Comparison of ENCODE assay signal across 1 cellular context in the genomic region with DNA sequence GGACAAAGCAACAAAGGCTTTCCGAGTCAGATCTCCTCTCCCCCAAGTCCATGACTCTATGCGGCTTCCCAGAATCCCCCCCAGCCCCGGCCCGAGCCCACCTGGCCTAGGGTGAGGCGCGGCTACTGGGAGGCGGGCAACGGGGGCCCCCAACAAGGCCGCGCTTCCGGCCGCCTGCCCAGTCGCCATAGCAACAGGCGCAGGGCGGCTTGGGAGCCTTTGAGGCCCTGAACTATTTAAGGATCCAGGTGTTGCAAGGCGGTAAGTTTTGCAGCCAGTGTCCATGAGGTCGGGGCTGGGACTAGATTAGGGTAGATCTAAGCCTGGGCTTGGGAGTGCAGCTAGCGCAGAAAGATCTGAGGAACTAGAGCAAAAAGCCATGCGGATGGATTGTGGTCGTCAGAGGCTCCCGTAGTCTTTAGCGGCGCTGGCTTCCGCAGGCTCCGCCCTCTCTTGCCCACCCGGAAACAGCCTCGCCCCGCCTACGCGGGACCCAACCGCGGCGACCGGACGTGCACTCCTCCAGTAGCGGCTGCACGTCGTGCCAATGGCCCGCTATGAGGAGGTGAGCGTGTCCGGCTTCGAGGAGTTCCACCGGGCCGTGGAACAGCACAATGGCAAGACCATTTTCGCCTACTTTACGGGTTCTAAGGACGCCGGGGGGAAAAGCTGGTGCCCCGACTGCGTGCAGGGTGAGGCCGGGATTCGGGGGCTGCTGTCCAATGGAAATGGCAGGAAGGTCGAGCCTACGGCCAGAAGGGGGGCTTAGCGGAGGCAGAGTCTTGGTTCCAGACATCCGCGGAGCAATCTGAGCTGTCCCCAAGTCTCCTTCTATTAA.
TF ChIP-seq lines count a peak whose summit lies in the region.

KIAA0753 (minus strand) TSS at position 176 of the 838 bp plus-strand sequence. CDS start 5,608 bp downstream, outside the sequence.
TXNDC17 (plus strand) TSS at position 525 of the 838 bp plus-strand sequence; CDS start at position 548, 23 bp downstream.

TF ChIP-seq in HepG2, 621 proteins besides CTCF, POLR2A, EP300 and RAD21 (continued from another document and continues in another):
- TF ChIP-seq, protein P1, sequence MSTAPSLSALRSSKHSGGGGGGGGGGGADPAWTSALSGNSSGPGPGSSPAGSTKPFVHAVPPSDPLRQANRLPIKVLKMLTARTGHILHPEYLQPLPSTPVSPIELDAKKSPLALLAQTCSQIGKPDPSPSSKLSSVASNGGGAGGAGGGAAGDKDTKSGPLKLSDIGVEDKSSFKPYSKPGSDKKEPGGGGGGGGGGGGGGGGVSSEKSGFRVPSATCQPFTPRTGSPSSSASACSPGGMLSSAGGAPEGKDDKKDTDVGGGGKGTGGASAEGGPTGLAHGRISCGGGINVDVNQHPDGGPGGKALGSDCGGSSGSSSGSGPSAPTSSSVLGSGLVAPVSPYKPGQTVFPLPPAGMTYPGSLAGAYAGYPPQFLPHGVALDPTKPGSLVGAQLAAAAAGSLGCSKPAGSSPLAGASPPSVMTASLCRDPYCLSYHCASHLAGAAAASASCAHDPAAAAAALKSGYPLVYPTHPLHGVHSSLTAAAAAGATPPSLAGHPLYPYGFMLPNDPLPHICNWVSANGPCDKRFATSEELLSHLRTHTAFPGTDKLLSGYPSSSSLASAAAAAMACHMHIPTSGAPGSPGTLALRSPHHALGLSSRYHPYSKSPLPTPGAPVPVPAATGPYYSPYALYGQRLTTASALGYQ (CRISPR knock-in tag; IDR thresholded peaks at IDR 0.05), result no peak; the same call in 1 of the 2 replicates
- TF ChIP-seq CEBPB (IDR thresholded peaks at IDR 0.05; ENCODE audit: borderline replicate concordance, low read depth, low read length) (no peak), SRSF4 (IDR thresholded peaks at IDR 0.05; ENCODE audit: low read depth, low read length, poor library complexity, severe bottlenecking) (no peak), CEBPZ (IDR thresholded peaks at IDR 0.05; ENCODE audit: low read length) (no peak), ZFP90 (CRISPR knock-in tag; IDR thresholded peaks at IDR 0.05; ENCODE audit: borderline replicate concordance) (peak; percentile 72), NFATC3 (CRISPR knock-in tag; IDR thresholded peaks at IDR 0.05) (peak; percentile 78; the same call in 1 of the 2 replicates), NR1H2 (CRISPR knock-in tag; IDR thresholded peaks at IDR 0.05; ENCODE audit: borderline replicate concordance, low read depth) (no peak; the same call in 1 of the 2 replicates), ZZZ3 (CRISPR knock-in tag; IDR thresholded peaks at IDR 0.05; ENCODE audit: borderline replicate concordance) (peak; percentile 87), GMEB2 (CRISPR knock-in tag; IDR thresholded peaks at IDR 0.05; ENCODE audit: low read depth) (no peak; the same call in 1 of the 2 replicates), KLF13 (CRISPR knock-in tag; IDR thresholded peaks at IDR 0.05) (0 out of 2 replicates have a peak, but pooled peaks have one; percentile 58), NCOA2 (CRISPR knock-in tag; IDR thresholded peaks at IDR 0.05) (0 out of 2 replicates have a peak, but pooled peaks have one; percentile 40), KDM4B (CRISPR knock-in tag; IDR thresholded peaks at IDR 0.05) (peak; percentile 38; the same call in 1 of the 2 replicates), SOX13 (IDR thresholded peaks at IDR 0.05) (no peak), SOX13 (CRISPR knock-in tag; conservative IDR thresholded peaks at IDR 0.05 in 1 of 2, IDR thresholded peaks at IDR 0.05 in 1 of 2) (peak in 1 of 2 experiments; percentile 4; a peak in 1 of 4 replicates), ZFYVE20 (CRISPR knock-in tag; IDR thresholded peaks at IDR 0.05; ENCODE audit: borderline replicate concordance, low read depth) (peak; percentile 73; the same call in 1 of the 2 replicates), ZSCAN31 (CRISPR knock-in tag; IDR thresholded peaks at IDR 0.05; ENCODE audit: low read depth) (peak; percentile 76), ZNF224 (CRISPR knock-in tag; IDR thresholded peaks at IDR 0.05) (no peak)
- TF ChIP-seq, protein P2, sequence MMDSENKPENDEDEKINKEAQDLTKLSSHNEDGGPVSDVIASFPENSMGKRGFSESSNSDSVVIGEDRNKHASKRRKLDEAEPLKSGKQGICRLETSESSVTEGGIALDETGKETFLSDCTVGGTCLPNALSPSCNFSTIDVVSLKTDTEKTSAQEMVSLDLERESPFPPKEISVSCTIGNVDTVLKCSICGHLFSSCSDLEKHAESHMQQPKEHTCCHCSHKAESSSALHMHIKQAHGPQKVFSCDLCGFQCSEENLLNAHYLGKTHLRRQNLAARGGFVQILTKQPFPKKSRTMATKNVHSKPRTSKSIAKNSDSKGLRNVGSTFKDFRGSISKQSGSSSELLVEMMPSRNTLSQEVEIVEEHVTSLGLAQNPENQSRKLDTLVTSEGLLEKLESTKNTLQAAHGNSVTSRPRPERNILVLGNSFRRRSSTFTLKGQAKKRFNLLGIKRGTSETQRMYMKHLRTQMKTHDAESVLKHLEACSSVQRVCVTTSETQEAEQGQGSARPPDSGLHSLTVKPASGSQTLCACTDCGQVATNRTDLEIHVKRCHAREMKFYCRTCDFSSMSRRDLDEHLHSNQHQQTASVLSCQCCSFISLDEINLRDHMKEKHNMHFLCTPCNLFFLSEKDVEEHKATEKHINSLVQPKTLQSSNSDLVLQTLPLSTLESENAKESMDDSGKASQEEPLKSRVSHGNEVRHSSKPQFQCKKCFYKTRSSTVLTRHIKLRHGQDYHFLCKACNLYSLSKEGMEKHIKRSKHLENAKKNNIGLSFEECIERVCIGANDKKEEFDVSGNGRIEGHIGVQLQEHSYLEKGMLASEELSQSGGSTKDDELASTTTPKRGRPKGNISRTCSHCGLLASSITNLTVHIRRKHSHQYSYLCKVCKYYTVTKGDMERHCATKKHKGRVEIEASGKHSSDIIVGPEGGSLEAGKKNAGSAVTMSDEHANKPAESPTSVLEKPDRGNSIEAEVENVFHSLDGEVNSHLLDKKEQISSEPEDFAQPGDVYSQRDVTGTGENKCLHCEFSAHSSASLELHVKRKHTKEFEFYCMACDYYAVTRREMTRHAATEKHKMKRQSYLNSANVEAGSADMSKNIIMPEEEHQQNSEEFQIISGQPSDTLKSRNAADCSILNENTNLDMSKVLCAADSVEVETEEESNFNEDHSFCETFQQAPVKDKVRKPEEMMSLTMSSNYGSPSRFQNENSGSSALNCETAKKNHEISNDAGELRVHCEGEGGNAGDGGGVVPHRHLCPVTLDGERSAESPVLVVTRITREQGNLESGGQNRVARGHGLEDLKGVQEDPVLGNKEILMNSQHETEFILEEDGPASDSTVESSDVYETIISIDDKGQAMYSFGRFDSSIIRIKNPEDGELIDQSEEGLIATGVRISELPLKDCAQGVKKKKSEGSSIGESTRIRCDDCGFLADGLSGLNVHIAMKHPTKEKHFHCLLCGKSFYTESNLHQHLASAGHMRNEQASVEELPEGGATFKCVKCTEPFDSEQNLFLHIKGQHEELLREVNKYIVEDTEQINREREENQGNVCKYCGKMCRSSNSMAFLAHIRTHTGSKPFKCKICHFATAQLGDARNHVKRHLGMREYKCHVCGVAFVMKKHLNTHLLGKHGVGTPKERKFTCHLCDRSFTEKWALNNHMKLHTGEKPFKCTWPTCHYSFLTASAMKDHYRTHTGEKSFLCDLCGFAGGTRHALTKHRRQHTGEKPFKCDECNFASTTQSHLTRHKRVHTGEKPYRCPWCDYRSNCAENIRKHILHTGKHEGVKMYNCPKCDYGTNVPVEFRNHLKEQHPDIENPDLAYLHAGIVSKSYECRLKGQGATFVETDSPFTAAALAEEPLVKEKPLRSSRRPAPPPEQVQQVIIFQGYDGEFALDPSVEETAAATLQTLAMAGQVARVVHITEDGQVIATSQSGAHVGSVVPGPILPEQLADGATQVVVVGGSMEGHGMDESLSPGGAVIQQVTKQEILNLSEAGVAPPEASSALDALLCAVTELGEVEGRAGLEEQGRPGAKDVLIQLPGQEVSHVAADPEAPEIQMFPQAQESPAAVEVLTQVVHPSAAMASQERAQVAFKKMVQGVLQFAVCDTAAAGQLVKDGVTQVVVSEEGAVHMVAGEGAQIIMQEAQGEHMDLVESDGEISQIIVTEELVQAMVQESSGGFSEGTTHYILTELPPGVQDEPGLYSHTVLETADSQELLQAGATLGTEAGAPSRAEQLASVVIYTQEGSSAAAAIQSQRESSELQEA (CRISPR knock-in tag; IDR thresholded peaks at IDR 0.05; ENCODE audit: not compliant biosample characterization), result peak; percentile 82
- TF ChIP-seq, protein P3, sequence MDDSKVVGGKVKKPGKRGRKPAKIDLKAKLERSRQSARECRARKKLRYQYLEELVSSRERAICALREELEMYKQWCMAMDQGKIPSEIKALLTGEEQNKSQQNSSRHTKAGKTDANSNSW (CRISPR knock-in tag; IDR thresholded peaks at IDR 0.05; ENCODE audit: borderline replicate concordance), result peak; percentile 78; the same call in 1 of the 2 replicates
- TF ChIP-seq, protein P4, sequence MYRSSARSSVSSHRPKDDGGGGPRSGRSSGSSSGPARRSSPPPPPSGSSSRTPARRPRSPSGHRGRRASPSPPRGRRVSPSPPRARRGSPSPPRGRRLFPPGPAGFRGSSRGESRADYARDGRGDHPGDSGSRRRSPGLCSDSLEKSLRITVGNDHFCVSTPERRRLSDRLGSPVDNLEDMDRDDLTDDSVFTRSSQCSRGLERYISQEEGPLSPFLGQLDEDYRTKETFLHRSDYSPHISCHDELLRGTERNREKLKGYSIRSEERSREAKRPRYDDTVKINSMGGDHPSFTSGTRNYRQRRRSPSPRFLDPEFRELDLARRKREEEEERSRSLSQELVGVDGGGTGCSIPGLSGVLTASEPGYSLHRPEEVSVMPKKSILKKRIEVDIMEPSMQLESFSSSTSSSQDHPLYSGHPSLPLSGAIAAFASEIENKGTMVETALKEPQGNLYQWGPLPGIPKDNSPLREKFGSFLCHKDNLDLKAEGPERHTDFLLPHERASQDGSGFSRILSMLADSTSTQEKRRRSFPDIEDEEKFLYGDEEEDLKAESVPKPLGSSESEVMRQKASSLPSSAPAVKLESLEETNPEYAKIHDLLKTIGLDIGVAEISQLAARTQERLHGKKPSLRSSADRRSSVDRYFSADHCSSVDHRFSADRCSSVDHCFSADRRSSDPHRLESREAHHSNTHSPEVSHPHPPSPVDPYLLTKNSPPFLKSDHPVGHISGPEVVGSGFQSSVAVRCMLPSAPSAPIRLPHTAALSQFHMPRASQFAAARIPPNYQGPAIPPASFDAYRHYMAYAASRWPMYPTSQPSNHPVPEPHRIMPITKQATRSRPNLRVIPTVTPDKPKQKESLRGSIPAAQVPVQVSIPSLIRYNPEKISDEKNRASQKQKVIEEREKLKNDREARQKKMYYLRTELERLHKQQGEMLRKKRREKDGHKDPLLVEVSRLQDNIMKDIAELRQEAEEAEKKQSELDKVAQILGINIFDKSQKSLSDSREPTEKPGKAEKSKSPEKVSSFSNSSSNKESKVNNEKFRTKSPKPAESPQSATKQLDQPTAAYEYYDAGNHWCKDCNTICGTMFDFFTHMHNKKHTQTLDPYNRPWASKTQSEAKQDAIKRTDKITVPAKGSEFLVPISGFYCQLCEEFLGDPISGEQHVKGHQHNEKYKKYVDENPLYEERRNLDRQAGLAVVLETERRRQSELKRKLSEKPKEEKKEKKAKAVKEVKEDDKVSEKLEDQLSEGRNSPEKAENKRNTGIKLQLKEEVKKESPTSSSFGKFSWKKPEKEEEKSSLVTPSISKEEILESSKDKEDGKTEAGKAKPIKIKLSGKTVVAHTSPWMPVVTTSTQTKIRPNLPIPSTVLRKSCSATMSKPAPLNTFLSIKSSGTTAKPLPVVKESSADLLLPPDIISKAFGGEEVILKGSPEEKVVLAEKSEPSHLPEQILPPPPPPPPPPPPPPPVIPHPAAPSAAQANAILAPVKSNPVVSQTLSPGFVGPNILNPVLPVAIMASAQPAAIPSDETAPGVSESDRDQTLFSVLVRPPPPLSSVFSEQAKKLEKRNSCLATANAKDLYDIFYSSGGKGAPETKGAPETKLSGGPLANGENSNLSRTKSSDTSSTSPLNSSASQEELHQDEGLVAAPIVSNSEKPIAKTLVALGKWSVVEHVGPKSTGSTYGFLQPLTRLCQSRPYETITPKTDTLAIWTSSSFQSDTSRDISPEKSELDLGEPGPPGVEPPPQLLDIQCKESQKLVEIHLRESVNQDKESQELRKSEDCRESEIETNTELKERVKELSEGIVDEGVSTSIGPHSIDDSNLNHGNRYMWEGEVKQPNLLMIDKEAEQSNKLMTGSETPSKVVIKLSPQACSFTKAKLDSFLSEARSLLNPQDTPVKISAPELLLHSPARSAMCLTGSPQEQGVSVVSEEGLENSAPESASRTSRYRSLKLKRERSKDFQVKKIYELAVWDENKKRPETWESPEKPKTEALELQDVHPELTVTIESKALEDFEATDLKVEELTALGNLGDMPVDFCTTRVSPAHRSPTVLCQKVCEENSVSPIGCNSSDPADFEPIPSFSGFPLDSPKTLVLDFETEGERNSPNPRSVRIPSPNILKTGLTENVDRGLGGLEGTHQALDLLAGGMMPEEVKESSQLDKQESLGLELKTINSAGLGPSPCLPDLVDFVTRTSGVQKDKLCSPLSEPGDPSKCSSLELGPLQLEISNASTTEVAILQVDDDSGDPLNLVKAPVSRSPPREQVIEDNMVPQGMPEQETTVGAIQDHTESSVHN (CRISPR knock-in tag; IDR thresholded peaks at IDR 0.05), result 0 out of 2 replicates have a peak, but pooled peaks have one; percentile 20
